17 cellular contexts compared by ENCODE assay signal in the genomic region with DNA sequence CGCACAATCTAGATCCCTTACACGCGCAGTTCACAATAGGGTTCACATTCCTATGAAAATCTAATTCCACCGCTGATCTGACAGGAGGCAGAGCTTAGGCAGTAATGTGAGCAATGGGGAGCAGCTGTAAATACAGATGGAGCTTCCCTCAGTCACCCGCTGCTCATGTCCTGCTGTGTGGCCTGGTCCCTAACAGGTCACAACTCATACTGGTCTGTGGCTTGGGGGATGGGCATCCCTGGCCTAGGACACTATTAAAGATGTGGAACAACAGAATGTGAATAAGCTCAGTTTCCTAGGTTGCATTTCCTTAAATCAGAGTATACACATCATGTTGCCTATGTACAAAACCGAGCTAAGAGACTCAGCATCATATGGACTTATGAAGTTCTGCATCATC. TPM values are rescaled to one million over a fixed set of nuclear protein-coding genes. Genes with fewer than 3 reads are reported as not detected.
DNase-seq lines count a peak whose midpoint lies in the region; ATAC-seq, FAIRE-seq and TF ChIP-seq lines count a peak whose summit lies in the region.
"Had no signal": no experiment of that assay in that cellular context is flagged by ENCODE, and none has a peak within 500 bp of the region (broad histone marks: within the 10 kb centered on the region; RNA-seq: fewer than 3 reads in every experiment).

No MANE protein-coding gene starts in this region.

- TF ChIP-seq RAD21 in GM12878 (IDR thresholded peaks at IDR 0.05; ENCODE audit: insufficient read depth, low read depth, low read length) = no peak

- H3K36me3 ChIP-seq in GM12878 (ENCODE audit: control insufficient read depth in 2 of 2, insufficient read depth in 2 of 2, low read length in 1 of 2) = peaks cover 0 to 27% of the 10 kb centered on the region in 2 experiments; a peak in 2 of 4 replicates
- H3K36me3 ChIP-seq: BLaER1 had no signal

- in situ Hi-C loops in GM12878 (cut with MboI) = no loop called here

- CTCF ChIA-PET in GM12878 (lab: Yijun Ruan, JAX) = interaction anchor here (1.3 to 4.0 kb wide), 4 partner anchors 9 to 534 kb away, joined by 3 to 28 read pairs (median 5); no protein-coding TSS in a partner anchor

- RAD21 ChIA-PET in GM12878 (lab: Charles Lee; ENCODE audit: unreplicated experiment) = interaction anchor here (0.8 to 1.2 kb wide), 2 partner anchors 44 to 46 kb away, joined by 3 read pairs; a partner anchor contains a TSS

- no peak for TF ChIP-seq CTCF in GM12878 (IDR thresholded peaks at IDR 0.05 in 2 of 3, conservative IDR thresholded peaks at IDR 0.05 in 1 of 3; ENCODE audit: control insufficient read depth in 2 of 3, extremely low read depth in 1 of 3, insufficient read depth in 1 of 3, low read depth in 3 of 3, low read length in 3 of 3)

- H3K4me1 Mint-ChIP-seq in activated CD4-positive, alpha-beta T cell treated with anti-CD3 and anti-CD28 coated beads, Interleukin-2, amount 10 ng/mL, durations not matched to agents 24 days and 14 days = peaks cover 13% of the 10 kb centered on the region
- H3K4me1 Mint-ChIP-seq: GM23338, H9 had no signal

- H3K4me3 Mint-ChIP-seq in activated CD4-positive, alpha-beta T cell treated with anti-CD3 and anti-CD28 coated beads, Interleukin-2, amount 10 ng/mL, durations not matched to agents 24 days and 14 days = no peak overlapping the region
- H3K4me3 Mint-ChIP-seq: GM23338, H9 had no signal

- POLR2A ChIA-PET in GM12878 (lab: Charles Lee) = no interaction called here

- no TSS peak for BruUV-seq in GM12878 (replicated peaks; lab: Mats Ljungman, UMichigan)

- no peaks in the 10 kb centered on the region for H3K4me1 ChIP-seq in GM12878 (ENCODE audit: control insufficient read depth, insufficient read depth, low read length)
- H3K4me1 ChIP-seq: BLaER1 had no signal

- H3K9me3 ChIP-seq in GM12878 (replicated peaks; ENCODE audit: control insufficient read depth, insufficient read depth, low read length) = no peaks in the 10 kb centered on the region
- H3K9me3 ChIP-seq: BLaER1 had no signal

- no peak overlapping the region for H3K4me3 ChIP-seq in GM12878
- H3K4me3 ChIP-seq: BLaER1, GM23338 had no signal

- H2AFZ ChIP-seq in GM12878 (ENCODE audit: control insufficient read depth, low read depth, low read length) = no peak overlapping the region
- H2AFZ ChIP-seq: GM23338 had no signal

- SMC1A ChIA-PET in GM12878 (lab: Charles Lee; ENCODE audit: uncharacterized antibody, unreplicated experiment) = interaction anchor here (0.6 to 2.4 kb wide), 4 partner anchors 10 to 48 kb away, joined by 3 to 11 read pairs (median 4); no protein-coding TSS in a partner anchor

- no peaks in the 10 kb centered on the region for H4K20me1 ChIP-seq in GM12878 (ENCODE audit: control insufficient read depth, insufficient read depth)
- H4K20me1 ChIP-seq: BLaER1 had no signal

- H3K9ac ChIP-seq in GM12878 (ENCODE audit: control insufficient read depth, insufficient read depth, low read length) = no peak overlapping the region
- H3K9ac ChIP-seq: BLaER1 had no signal

- no peak overlapping the region for H3K27ac ChIP-seq in GM12878 (ENCODE audit: control insufficient read depth, insufficient read depth)
- H3K27ac ChIP-seq: BLaER1 had no signal

- intact Hi-C loops in activated CD4-positive, alpha-beta T cell treated with anti-CD3 and anti-CD28 coated beads, Interleukin-2, amount 10 ng/mL, durations not matched to agents 24 days and 14 days (cut with micrococcal nuclease) = no loop called here
- intact Hi-C loops in GM12878 (cut with micrococcal nuclease; ENCODE audit: unreplicated experiment) = no loop called here

- TF ChIP-seq POLR2A in GM12878 (IDR thresholded peaks at IDR 0.05; ENCODE audit: low read depth, low read length) = 0 out of 2 replicates have a peak, but pooled peaks have one; percentile 24

- H3K79me2 ChIP-seq in GM12878 (ENCODE audit: control insufficient read depth, insufficient read depth, low read length) = no peaks in the 10 kb centered on the region; the same call in 1 of the 2 replicates

- H3K27ac Mint-ChIP-seq in activated CD4-positive, alpha-beta T cell treated with anti-CD3 and anti-CD28 coated beads, Interleukin-2, amount 10 ng/mL, durations not matched to agents 24 days and 14 days = no peak overlapping the region
- H3K27ac Mint-ChIP-seq: GM23338, H9 had no signal

- no peak for TF ChIP-seq EP300 in GM12878 (IDR thresholded peaks at IDR 0.05; ENCODE audit: borderline replicate concordance in 1 of 2, control insufficient read depth in 1 of 2, low read depth in 2 of 2, low read length in 2 of 2)

- no peak for FAIRE-seq in GM12878 (lab: Jason Lieb, UNC)
- FAIRE-seq: G401.6 had no signal

- ATAC-seq in GM12878 = peak; percentile 17
- ATAC-seq: GM23338 had no signal

- no peaks in the 10 kb centered on the region for H3K27me3 ChIP-seq in GM12878 (replicated peaks in 1 of 2; ENCODE audit: control insufficient read depth in 2 of 2, insufficient read depth in 2 of 2, low read length in 1 of 2)
- H3K27me3 ChIP-seq: BLaER1 had no signal

- DNase-seq in activated CD4-positive, alpha-beta T cell treated with anti-CD3 and anti-CD28 coated beads, Interleukin-2, amount 10 ng/mL, durations not matched to agents 24 days and 14 days = peak; percentile 32
- DNase-seq in activated CD4-positive, alpha-beta T cell treated with anti-CD3 and anti-CD28 coated beads for 1 hour = no peak
- DNase-seq in LHCN-M2 (ENCODE audit: low read depth) (peak; percentile 34), GM12878 (ENCODE audit: low read depth, low spot score) (no peak), germinal center (ENCODE audit: low spot score) (no peak), activated gamma-delta T cell (lab: John Stamatoyannopoulos, UW) (no peak), occipital lobe (lab: John Stamatoyannopoulos, UW) (no peak)
- DNase-seq: 8988T, AML-193, DMS79, EL, H9, IMR-90, KBM-7 had no signal

- no peaks in the 10 kb centered on the region for H3K9me3 Mint-ChIP-seq in activated CD4-positive, alpha-beta T cell treated with anti-CD3 and anti-CD28 coated beads, Interleukin-2, amount 10 ng/mL, durations not matched to agents 24 days and 14 days
- H3K9me3 Mint-ChIP-seq: GM23338, H9 had no signal

- 73% methylated on average over 6 of the region's 6 CpGs for WGBS in GM12878 (ENCODE audit: insufficient coverage, insufficient replicate concordance, low lambda C conversion rate, missing lambda C conversion rate)

- peaks cover 30% of the 10 kb centered on the region for H3K36me3 Mint-ChIP-seq in activated CD4-positive, alpha-beta T cell treated with anti-CD3 and anti-CD28 coated beads, Interleukin-2, amount 10 ng/mL, durations not matched to agents 24 days and 14 days (ENCODE audit: low read depth)

- H3K4me2 ChIP-seq in GM12878 (ENCODE audit: control insufficient read depth, insufficient read depth) = no peak overlapping the region
- H3K4me2 ChIP-seq: BLaER1, GM23338 had no signal

- no peaks in the 10 kb centered on the region for H3K27me3 Mint-ChIP-seq in activated CD4-positive, alpha-beta T cell treated with anti-CD3 and anti-CD28 coated beads, Interleukin-2, amount 10 ng/mL, durations not matched to agents 24 days and 14 days

RNA-seq across cellular contexts. Expression of a gene that starts 16.2 kb away (rescaled TPM):
- total RNA-seq in activated CD4-positive, alpha-beta T cell treated with anti-CD3 and anti-CD28 coated beads, Interleukin-2, amount 10 ng/mL, durations not matched to agents 24 days and 14 days = 20.4 and 27.6 TPM in 2 replicates
- total RNA-seq in LHCN-M2 (2014; rRNA removed) (92.2 and 115 TPM in 2 replicates), GM12878 (2014; rRNA removed) (67.2 and 97.3 TPM in 2 replicates), GM12878 (2014; rRNA removed; fragmentation: Illumina TruSeq; extraction: Trizol) (106 and 119 TPM in 2 replicates), GM12878 (2021) (74.0 and 79.2 TPM in 2 replicates), occipital lobe (57.1 TPM)
- 24.0 TPM for polyA plus RNA-seq in LHCN-M2 (2012)
- total RNA-seq in GM12878 (2013; cell fraction: nucleolus; rRNA removed) = 142 and 145 TPM in 2 replicates
- polyA plus RNA-seq in GM12878 (2011; ENCODE audit: low read depth) = 56.8 TPM
- polyA plus RNA-seq in GM12878 (2011; rRNA removed) (272 and 466 TPM in 2 replicates), GM12878 (2014; fragmentation: Illumina TruSeq; extraction: Trizol) (120 and 175 TPM in 2 replicates), GM12878 (2014; fragmentation: Nextera tagmentation; extraction: Ambion mirVana) (100 to 1,000 TPM in 1 of 2 experiments, 10 to 100 TPM in 1; 75.6 to 125 TPM), GM12878 (2014; rRNA removed) (111 and 139 TPM in 2 replicates), GM12878 (2016; fragmentation: Nextera tagmentation; extraction: Ambion mirVana) (10 to 100 TPM; 37.7 to 40.9 TPM)
- polyA plus RNA-seq in GM12878 (2011; cell fraction: cytosol; rRNA removed) = 65.6 and 77.9 TPM in 2 replicates
- polyA plus RNA-seq in GM12878 (2011; cell fraction: nucleus; rRNA removed) = 234 and 256 TPM in 2 replicates
- polyA plus RNA-seq in GM12878 (2012) = 83.6 and 95.2 TPM in 2 replicates
- 94.7 and 151 TPM in 2 replicates for polyA minus RNA-seq in GM12878 (2011; rRNA and poly(A)+ RNA removed)
- polyA minus RNA-seq in GM12878 (2011; cell fraction: cytosol; rRNA and poly(A)+ RNA removed) = 40.8 and 52.7 TPM in 2 replicates
- 112 and 120 TPM in 2 replicates for polyA minus RNA-seq in GM12878 (2011; cell fraction: nucleus; rRNA and poly(A)+ RNA removed)
- total RNA-seq: GM23338, H9 had no signal
- polyA plus RNA-seq: GM23338 had no signal

RNA-seq across cellular contexts. Expression of a gene that starts 45.6 kb away (rescaled TPM):
- 23.5 and 26.0 TPM in 2 replicates for total RNA-seq in activated CD4-positive, alpha-beta T cell treated with anti-CD3 and anti-CD28 coated beads, Interleukin-2, amount 10 ng/mL, durations not matched to agents 24 days and 14 days
- total RNA-seq in LHCN-M2 (2014; rRNA removed) = 14.7 and 26.2 TPM in 2 replicates
- 0.73 TPM for polyA plus RNA-seq in LHCN-M2 (2012)
- total RNA-seq in GM12878 (2013; cell fraction: nucleolus; rRNA removed) = 614 and 643 TPM in 2 replicates
- 150 and 212 TPM in 2 replicates for total RNA-seq in GM12878 (2014; rRNA removed)
- 243 and 303 TPM in 2 replicates for total RNA-seq in GM12878 (2014; rRNA removed; fragmentation: Illumina TruSeq; extraction: Trizol)
- total RNA-seq in GM12878 (2021) = 187 and 193 TPM in 2 replicates
- polyA plus RNA-seq in GM12878 (2011; ENCODE audit: low read depth) = 135 TPM
- 371 and 634 TPM in 2 replicates for polyA plus RNA-seq in GM12878 (2011; rRNA removed)
- 91.6 and 111 TPM in 2 replicates for polyA plus RNA-seq in GM12878 (2011; cell fraction: cytosol; rRNA removed)
- polyA plus RNA-seq in GM12878 (2011; cell fraction: nucleus; rRNA removed) = 333 and 408 TPM in 2 replicates
- polyA plus RNA-seq in GM12878 (2012) = 177 and 266 TPM in 2 replicates
- 199 and 309 TPM in 2 replicates for polyA plus RNA-seq in GM12878 (2014; fragmentation: Illumina TruSeq; extraction: Trizol)
- 100 to 1,000 TPM; 124 to 158 TPM for polyA plus RNA-seq in GM12878 (2014; fragmentation: Nextera tagmentation; extraction: Ambion mirVana)
- polyA plus RNA-seq in GM12878 (2014; rRNA removed) = 143 and 224 TPM in 2 replicates
- polyA plus RNA-seq in GM12878 (2016; fragmentation: Nextera tagmentation; extraction: Ambion mirVana) = 10 to 100 TPM; 58.0 to 66.1 TPM
- 175 and 241 TPM in 2 replicates for polyA minus RNA-seq in GM12878 (2011; rRNA and poly(A)+ RNA removed)
- 52.7 and 78.4 TPM in 2 replicates for polyA minus RNA-seq in GM12878 (2011; cell fraction: cytosol; rRNA and poly(A)+ RNA removed)
- polyA minus RNA-seq in GM12878 (2011; cell fraction: nucleus; rRNA and poly(A)+ RNA removed) = 305 and 307 TPM in 2 replicates
- total RNA-seq in occipital lobe = 27.5 TPM
- total RNA-seq: GM23338, H9 had no signal
- polyA plus RNA-seq: GM23338 had no signal

Comparison
In these comparisons a context has a peak if more than half of its experiments do, and no peak if none do; other contexts are left out.
1. DNase-seq: peak in activated CD4-positive, alpha-beta T cell treated with anti-CD3 and anti-CD28 coated beads, Interleukin-2, amount 10 ng/mL, durations not matched to agents 24 days and 14 days (single experiment) and LHCN-M2 (single experiment); none in activated CD4-positive, alpha-beta T cell treated with anti-CD3 and anti-CD28 coated beads for 1 hour (single experiment), GM12878 (single experiment), germinal center (single experiment), activated gamma-delta T cell (single experiment) and occipital lobe (single experiment).